Comparison of ENCODE assay signal across 16 cellular contexts in the genomic region with DNA sequence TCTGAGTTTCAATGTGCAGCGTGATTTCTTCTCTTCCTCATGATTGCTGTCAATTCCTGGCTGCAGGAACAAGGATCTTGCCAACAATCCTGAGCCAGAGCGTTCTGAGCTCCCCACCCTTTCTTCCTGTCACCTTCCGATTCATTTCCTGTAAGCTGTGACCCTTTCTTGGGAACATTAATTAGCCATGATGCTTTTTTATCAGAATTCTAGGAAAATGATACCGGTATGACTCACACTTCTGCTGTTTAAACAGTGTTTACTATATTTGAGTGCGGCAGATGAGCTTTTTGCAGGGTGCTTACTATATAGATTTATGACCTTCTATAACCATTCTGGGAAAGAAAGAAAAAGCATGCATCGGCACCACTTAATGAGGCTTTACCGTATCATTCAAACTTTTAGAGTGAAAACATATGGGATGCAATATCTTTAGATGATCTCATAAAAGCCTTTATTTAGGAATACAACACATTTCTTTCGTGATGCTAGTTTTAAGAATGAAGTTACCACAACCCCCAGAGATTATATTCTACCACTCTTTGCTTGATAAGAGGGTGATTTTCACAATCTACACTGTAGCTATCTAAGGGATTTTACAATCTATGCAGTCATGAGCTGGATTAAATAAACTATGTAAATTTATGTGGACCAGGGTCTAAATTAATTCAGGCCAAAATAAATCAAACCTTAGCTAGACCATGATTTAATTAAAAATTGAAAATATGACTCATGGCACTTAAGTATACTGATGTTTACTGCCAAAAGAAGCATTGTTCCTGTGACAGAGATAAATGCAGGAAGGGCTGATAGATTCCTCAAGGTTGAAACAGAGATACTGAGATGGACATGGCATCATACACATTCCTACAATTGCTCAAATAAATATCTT. TPM values are rescaled to one million over a fixed set of nuclear protein-coding genes. Genes with fewer than 3 reads are reported as not detected.
DNase-seq lines count a peak whose midpoint lies in the region; ATAC-seq and TF ChIP-seq lines count a peak whose summit lies in the region.
"Had no signal": no experiment of that assay in that cellular context is flagged by ENCODE, and none has a peak within 500 bp of the region (broad histone marks: within the 10 kb centered on the region; RNA-seq: fewer than 3 reads in every experiment).

No MANE protein-coding gene starts in this region.

- H3K27ac Mint-ChIP-seq in osteocyte (ENCODE audit: unreplicated experiment) (peak overlapping the region; percentile 20), endothelial cell (ENCODE audit: unreplicated experiment) (no peak overlapping the region)
- H3K27ac Mint-ChIP-seq in stimulated activated effector memory CD8-positive, alpha-beta T cell treated with anti-CD3 and anti-CD28 coated beads, Interleukin-12 subunit alpha, Interleukin-12 subunit beta, amount 100 ng/mL, for 72 hours: no peak overlapping the region

- in situ Hi-C loops in brain microvascular endothelial cell (cut with HindIII; ENCODE audit: low pct_ligation_motif_present, low sequenced_read_pairs): loop anchor here (10.0 kb wide), 2 partner anchors 253 to 363 kb away; a partner anchor contains a TSS

- H3K27me3 Mint-ChIP-seq in osteocyte (ENCODE audit: unreplicated experiment): no peaks in the 10 kb centered on the region
- no peaks in the 10 kb centered on the region for H3K27me3 Mint-ChIP-seq in endothelial cell (ENCODE audit: unreplicated experiment)

- H3K4me3 Mint-ChIP-seq in osteocyte (ENCODE audit: unreplicated experiment) (no peak overlapping the region), endothelial cell (ENCODE audit: unreplicated experiment) (no peak overlapping the region)
- H3K4me3 Mint-ChIP-seq in stimulated activated effector memory CD8-positive, alpha-beta T cell treated with anti-CD3 and anti-CD28 coated beads, Interleukin-12 subunit alpha, Interleukin-12 subunit beta, amount 100 ng/mL, for 72 hours: no peak overlapping the region

- no peaks in the 10 kb centered on the region for H3K9me3 ChIP-seq in MG63
- H3K9me3 ChIP-seq: psoas muscle had no signal

- H3K36me3 Mint-ChIP-seq in osteocyte (ENCODE audit: unreplicated experiment): no peaks in the 10 kb centered on the region
- no peaks in the 10 kb centered on the region for H3K36me3 Mint-ChIP-seq in stimulated activated effector memory CD8-positive, alpha-beta T cell treated with anti-CD3 and anti-CD28 coated beads, Interleukin-12 subunit alpha, Interleukin-12 subunit beta, amount 100 ng/mL, for 72 hours
- no peaks in the 10 kb centered on the region for H3K36me3 Mint-ChIP-seq in endothelial cell (ENCODE audit: low read depth, unreplicated experiment)

- no peaks in the 10 kb centered on the region for H3K27me3 ChIP-seq in MG63
- no peaks in the 10 kb centered on the region for H3K27me3 ChIP-seq in brain microvascular endothelial cell (replicated peaks)

- DNase-seq in Daoy (ENCODE audit: low read depth) (peak; percentile 36), MG63 (peak; percentile 11), brain microvascular endothelial cell (peak; percentile 65), osteocyte (ENCODE audit: extremely low spot score, unreplicated experiment) (no peak), endothelial cell (ENCODE audit: low spot score) (no peak)
- no peak for DNase-seq in stimulated activated effector memory CD8-positive, alpha-beta T cell treated with anti-CD3 and anti-CD28 coated beads, Interleukin-12 subunit alpha, Interleukin-12 subunit beta, amount 100 ng/mL, for 72 hours (ENCODE audit: low spot score in 2 of 2)
- DNase-seq: activated CD4-positive, CD25-positive, alpha-beta regulatory T cell; Calu3; caudate nucleus; foreskin melanocyte; NCI-H1105 treated with DMSO at 0.1 percent for 48 hours; psoas muscle had no signal

- TF ChIP-seq CTCF in brain microvascular endothelial cell (IDR thresholded peaks at IDR 0.05; ENCODE audit: low read depth, low read length, missing control alignments) (no peak), osteocyte (IDR thresholded peaks at IDR 0.05) (no peak), endothelial cell (IDR thresholded peaks at IDR 0.05; ENCODE audit: unreplicated experiment) (no peak)

- H3K27ac ChIP-seq in brain microvascular endothelial cell: peak overlapping the region; percentile 89
- H3K27ac ChIP-seq: psoas muscle had no signal

- no peak for ATAC-seq in stimulated activated effector memory CD8-positive, alpha-beta T cell treated with anti-CD3 and anti-CD28 coated beads, Interleukin-12 subunit alpha, Interleukin-12 subunit beta, amount 100 ng/mL, for 72 hours
- ATAC-seq in GM21717 (IDR thresholded peaks at IDR 0.05; ENCODE audit: unreplicated experiment) (no peak), HG02610 (IDR thresholded peaks at IDR 0.05; ENCODE audit: unreplicated experiment) (no peak)
- ATAC-seq: GM12878 had no signal

- no peak overlapping the region for H3K4me3 ChIP-seq in MG63
- H3K4me3 ChIP-seq in brain microvascular endothelial cell (ENCODE audit: low read depth, low read length): no peak overlapping the region
- H3K4me3 ChIP-seq: GM12878, lung, psoas muscle had no signal

- H3K4me1 Mint-ChIP-seq in osteocyte (ENCODE audit: unreplicated experiment): peaks cover 43% of the 10 kb centered on the region
- peaks cover 18% of the 10 kb centered on the region for H3K4me1 Mint-ChIP-seq in stimulated activated effector memory CD8-positive, alpha-beta T cell treated with anti-CD3 and anti-CD28 coated beads, Interleukin-12 subunit alpha, Interleukin-12 subunit beta, amount 100 ng/mL, for 72 hours
- H3K4me1 Mint-ChIP-seq in endothelial cell (ENCODE audit: unreplicated experiment): peaks cover 6% of the 10 kb centered on the region

- H3K36me3 ChIP-seq in MG63 (no peaks in the 10 kb centered on the region), brain microvascular endothelial cell (replicated peaks) (no peaks in the 10 kb centered on the region)

- no peaks in the 10 kb centered on the region for H3K9me3 Mint-ChIP-seq in osteocyte (ENCODE audit: unreplicated experiment)
- no peaks in the 10 kb centered on the region for H3K9me3 Mint-ChIP-seq in stimulated activated effector memory CD8-positive, alpha-beta T cell treated with anti-CD3 and anti-CD28 coated beads, Interleukin-12 subunit alpha, Interleukin-12 subunit beta, amount 100 ng/mL, for 72 hours
- H3K9me3 Mint-ChIP-seq in endothelial cell (ENCODE audit: unreplicated experiment): no peaks in the 10 kb centered on the region

RNA-seq across cellular contexts. Expression of a gene that starts 38.0 kb away (rescaled TPM):
- total RNA-seq in Daoy (2014; rRNA removed; shearing (Covaris generic)): 5.5 and 5.7 TPM in 2 replicates
- total RNA-seq in MG63 (2014; rRNA removed; shearing (Covaris generic); ENCODE audit: low replicate concordance): 10.1 and 23.4 TPM in 2 replicates
- total RNA-seq in osteocyte: 33.1 and 34.4 TPM in 2 replicates
- 17.4 TPM for total RNA-seq in endothelial cell (ENCODE audit: unreplicated experiment)

Comparison
In these comparisons a context has a peak if more than half of its experiments do, and no peak if none do; other contexts are left out.
1. DNase-seq: peak in Daoy (single experiment), MG63 (single experiment) and brain microvascular endothelial cell (single experiment); none in osteocyte (single experiment), stimulated activated effector memory CD8-positive, alpha-beta T cell treated with anti-CD3 and anti-CD28 coated beads, Interleukin-12 subunit alpha, Interleukin-12 subunit beta, amount 100 ng/mL, for 72 hours (0 of 2) and endothelial cell (single experiment).